33 cellular contexts compared by ENCODE assay signal in the genomic region with DNA sequence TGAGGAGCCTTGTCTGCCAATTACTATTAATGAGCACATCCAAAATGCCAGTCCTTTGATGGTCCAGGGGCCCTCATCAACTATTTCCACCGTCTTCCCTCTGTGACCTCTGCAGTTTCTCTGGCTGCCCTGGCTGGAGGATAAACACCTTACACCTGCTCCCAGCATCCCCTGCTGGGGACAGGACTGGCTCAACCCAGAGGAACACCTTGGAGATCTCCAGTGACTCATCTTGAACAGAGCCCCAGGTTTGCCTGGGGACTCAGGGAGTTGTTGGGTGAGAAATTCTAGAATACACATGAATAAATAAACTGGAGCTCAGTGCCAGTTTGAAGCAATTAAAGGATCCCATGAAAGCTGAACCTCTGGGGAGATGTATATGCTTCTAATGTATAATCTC. TPM values are rescaled to one million over a fixed set of nuclear protein-coding genes. Genes with fewer than 3 reads are reported as not detected.
"Had no signal": no experiment of that assay in that cellular context is flagged by ENCODE, and none has a peak within 500 bp of the region (broad histone marks: within the 10 kb centered on the region; RNA-seq: fewer than 3 reads in every experiment).

No MANE protein-coding gene starts in this region.

- H3K4me3 ChIP-seq: esophagus squamous epithelium, hepatocyte, ovary, skin epidermis, testis, transverse colon had no signal

- H3K36me3 ChIP-seq: brain microvascular endothelial cell, esophagus squamous epithelium, ovary, transverse colon, WERI-Rb-1 had no signal

- H3K27me3 ChIP-seq: ovary, testis had no signal

- ATAC-seq: activated CD4-positive, CD25-positive, alpha-beta regulatory T cell treated with anti-CD3 and anti-CD28 coated beads, Interleukin-2, amount 50 U/mL, for 24 hours; activated CD8-positive, alpha-beta T cell treated with anti-CD3 and anti-CD28 coated beads for 36 hours; activated T-cell treated with anti-CD3 and anti-CD28 coated beads, Interleukin-2, amount 50 U/mL, for 4 hours; activated T-helper 17 cell treated with anti-CD3 and anti-CD28 coated beads, Interleukin-2, amount 50 U/mL, for 72 hours; effector memory CD8-positive, alpha-beta T cell; left cardiac atrium; left ventricle myocardium superior; naive thymus-derived CD4-positive, alpha-beta T cell; sciatic nerve; stimulated activated naive CD8-positive, alpha-beta T cell treated with anti-CD3 and anti-CD28 coated beads, Interleukin-15, Interleukin-2, amounts not matched to agents 100 U/mL and 50 U/mL, for 24 hours had no signal

- H2AFZ ChIP-seq: hepatocyte had no signal

- DNase-seq: activated CD4-positive, alpha-beta T cell treated with anti-CD3 and anti-CD28 coated beads, Interleukin-2, amount 10 ng/mL, durations not matched to agents 7 days and 5 days; activated CD8-positive, alpha-beta T cell treated with anti-CD3 and anti-CD28 coated beads for 36 hours; activated gamma-delta T cell treated with Interleukin-2 at 50 U/mL for 16 hours; activated naive CD4-positive, alpha-beta T cell treated with anti-CD3 and anti-CD28 coated beads, Interleukin-2, amount 50 U/mL, for 16 hours; activated T-cell treated with anti-CD3 and anti-CD28 coated beads, Interleukin-2, amount 50 U/mL, for 4 hours; amniotic stem cell; brain microvascular endothelial cell; caudate nucleus; cortex of kidney; effector memory CD8-positive, alpha-beta T cell; esophagus squamous epithelium; islet precursor cell; left cardiac atrium; left ventricle myocardium superior; naive thymus-derived CD4-positive, alpha-beta T cell; ovary; retina; stimulated activated CD4-positive, alpha-beta T cell treated with anti-CD3 and anti-CD28 coated beads, Interleukin-12 subunit alpha, Interleukin-12 subunit beta, amount 100 ng/mL, for 4 hours; stimulated activated CD4-positive, alpha-beta T cell treated with anti-CD3 and anti-CD28 coated beads, Interleukin-4, amount 100 ng/mL, for 1 hour; stimulated activated naive CD8-positive, alpha-beta T cell treated with anti-CD3 and anti-CD28 coated beads, Interleukin-15, Interleukin-2, amounts not matched to agents 100 U/mL and 50 U/mL, for 24 hours; testis; transverse colon; WERI-Rb-1 had no signal

- H3K79me2 ChIP-seq: hepatocyte had no signal

- H3K4me1 ChIP-seq: testis, transverse colon had no signal

- H3K4me2 ChIP-seq: hepatocyte had no signal

- H3K27ac ChIP-seq: brain microvascular endothelial cell, esophagus squamous epithelium, hepatocyte, ovary, testis, transverse colon, WERI-Rb-1 had no signal

- H3K9me3 ChIP-seq: ovary, testis, transverse colon had no signal

RNA-seq across cellular contexts. Expression of a gene that starts 24.0 kb away (rescaled TPM):
- total RNA-seq: activated CD4-positive, alpha-beta T cell treated with anti-CD3 and anti-CD28 coated beads, Interleukin-2, amount 10 ng/mL, durations not matched to agents 7 days and 5 days; activated CD8-positive, alpha-beta T cell treated with anti-CD3 and anti-CD28 coated beads for 36 hours; activated T-cell treated with anti-CD3 and anti-CD28 coated beads, Interleukin-2, amount 50 U/mL, for 4 hours; activated T-helper 17 cell treated with anti-CD3 and anti-CD28 coated beads, Interleukin-2, amount 50 U/mL, for 72 hours; astrocyte; chondrocyte; endothelial cell of umbilical vein; frontal cortex; left cardiac atrium; left ventricle myocardium superior; naive thymus-derived CD4-positive, alpha-beta T cell; ovary; sciatic nerve; transverse colon had no signal
- polyA plus RNA-seq: endothelial cell of umbilical vein; naive thymus-derived CD4-positive, alpha-beta T cell; neural cell; ovary had no signal
